Comparison of ENCODE assay signal across 20 cellular contexts in genomic region chr6:107637914-107638313, GRCh38.
DNase-seq lines count a peak whose midpoint lies in the region; ATAC-seq, FAIRE-seq and TF ChIP-seq lines count a peak whose summit lies in the region.
"Had no signal": no experiment of that assay in that cellular context is flagged by ENCODE, and none has a peak within 500 bp of the region (broad histone marks: within the 10 kb centered on the region; RNA-seq: fewer than 3 reads in every experiment).

No MANE protein-coding gene starts in this region.

- CTCF ChIA-PET in Panc1 (lab: Charles Lee), result no interaction called here

- peak; percentile 66 for FAIRE-seq in GM12892 (lab: Jason Lieb, UNC)
- FAIRE-seq: GM19239 had no signal

- no peaks in the 10 kb centered on the region for H3K36me3 ChIP-seq in Panc1 (ENCODE audit: control insufficient read depth, insufficient read depth, low read length)
- H3K36me3 ChIP-seq: BLaER1 had no signal

- intact Hi-C loops in Panc1 (cut with micrococcal nuclease; ENCODE audit: unreplicated experiment), result no loop called here

- H3K27me3 ChIP-seq in Panc1 (ENCODE audit: control insufficient read depth, insufficient read depth, low read length), result no peaks in the 10 kb centered on the region
- H3K27me3 ChIP-seq: BLaER1 had no signal

- peaks cover 14% of the 10 kb centered on the region for H3K27me3 Mint-ChIP-seq in memory B cell
- H3K27me3 Mint-ChIP-seq in stimulated activated naive B cell treated with anti-CD40 and anti-IgM and Interleukin-4, amounts not matched to agents 10 μg/mL and 1 μg/mL and 100 μg/mL, for 72 hours, result peaks cover 17 to 18% of the 10 kb centered on the region in 2 donors

- no peak overlapping the region for H3K4me3 ChIP-seq in Panc1 (ENCODE audit: low read depth in 2 of 2, low read length in 2 of 2)
- H3K4me3 ChIP-seq: BLaER1, GM23338 had no signal

- no peaks in the 10 kb centered on the region for H3K9me3 ChIP-seq in Panc1 (ENCODE audit: control insufficient read depth, insufficient read depth, low read depth, low read length)
- H3K9me3 ChIP-seq: Caco-2 had no signal

- peaks cover 11% of the 10 kb centered on the region; the same call in 1 of the 2 replicates for H3K4me1 ChIP-seq in Panc1 (ENCODE audit: control insufficient read depth, insufficient read depth, low read length)
- H3K4me1 ChIP-seq: Caco-2 had no signal

- DNase-seq in GM12892 (ENCODE audit: insufficient read length), result no peak
- DNase-seq in Panc1 (ENCODE audit: low read depth, low spot score), result no peak
- no peak for DNase-seq in memory B cell (ENCODE audit: low spot score in 2 of 2)
- DNase-seq in stimulated activated naive B cell treated with anti-CD40 and anti-IgM and Interleukin-4, amounts not matched to agents 10 μg/mL and 1 μg/mL and 100 μg/mL, for 72 hours, result no peak
- no peak for DNase-seq in glomerular visceral epithelial cell (ENCODE audit: extremely low spot score)
- no peak for DNase-seq in kidney tubule cell (ENCODE audit: low spot score)
- DNase-seq in DMS 273 (lab: John Stamatoyannopoulos, UW; ENCODE audit: unreplicated experiment), result no peak
- DNase-seq: Caco-2; CD4-positive, CD25-positive, alpha-beta regulatory T cell; CD8-positive, alpha-beta T cell; DMS 273 treated with DMSO at 0.1 percent for 48 hours; DMS79; EL; GDM1; H9 had no signal

- in situ Hi-C loops in Panc1 (cut with HindIII; ENCODE audit: low pct_unique_long_range_greater_than_20kb, low sequenced_read_pairs), result no loop called here

- no peak for TF ChIP-seq POLR2A in GM12892 (IDR thresholded peaks at IDR 0.05; ENCODE audit: low read depth, low read length)

- POLR2A ChIA-PET in Panc1 (lab: Charles Lee), result interaction anchor here (0.5 kb wide), 1 partner anchor 22 kb away, joined by 6 read pairs; no protein-coding TSS in a partner anchor

- peaks cover 30% of the 10 kb centered on the region for H3K4me1 Mint-ChIP-seq in memory B cell
- H3K4me1 Mint-ChIP-seq in stimulated activated naive B cell treated with anti-CD40 and anti-IgM and Interleukin-4, amounts not matched to agents 10 μg/mL and 1 μg/mL and 100 μg/mL, for 72 hours, result peaks cover 47 to 83% of the 10 kb centered on the region in 2 donors
- H3K4me1 Mint-ChIP-seq: H9 had no signal

- no peak overlapping the region for H3K27ac Mint-ChIP-seq in memory B cell
- H3K27ac Mint-ChIP-seq in stimulated activated naive B cell treated with anti-CD40 and anti-IgM and Interleukin-4, amounts not matched to agents 10 μg/mL and 1 μg/mL and 100 μg/mL, for 72 hours, result no peak overlapping the region
- H3K27ac Mint-ChIP-seq: CD4-positive, CD25-positive, alpha-beta regulatory T cell; CD8-positive, alpha-beta T cell; GM23338; H9 had no signal

- no peak for TF ChIP-seq CTCF in Panc1 (IDR thresholded peaks at IDR 0.05)

- TSS peak; percentile 22 for BruUV-seq in Panc1 (replicated peaks; lab: Mats Ljungman, UMichigan)

- H3K36me3 Mint-ChIP-seq in memory B cell, result no peaks in the 10 kb centered on the region
- H3K36me3 Mint-ChIP-seq in stimulated activated naive B cell treated with anti-CD40 and anti-IgM and Interleukin-4, amounts not matched to agents 10 μg/mL and 1 μg/mL and 100 μg/mL, for 72 hours, result peaks cover 3 to 11% of the 10 kb centered on the region in 2 donors
- H3K36me3 Mint-ChIP-seq: CD4-positive, CD25-positive, alpha-beta regulatory T cell; CD8-positive, alpha-beta T cell had no signal

- H3K4me3 Mint-ChIP-seq in memory B cell, result no peak overlapping the region
- no peak overlapping the region for H3K4me3 Mint-ChIP-seq in stimulated activated naive B cell treated with anti-CD40 and anti-IgM and Interleukin-4, amounts not matched to agents 10 μg/mL and 1 μg/mL and 100 μg/mL, for 72 hours
- H3K4me3 Mint-ChIP-seq: CD4-positive, CD25-positive, alpha-beta regulatory T cell; CD8-positive, alpha-beta T cell; GM23338; H9 had no signal

- ATAC-seq in Panc1 (no peak), memory B cell (ENCODE audit: low read depth) (peak; percentile 49)
- peak; percentile 47 to 55 for ATAC-seq in stimulated activated naive B cell treated with anti-CD40 and anti-IgM and Interleukin-4, amounts not matched to agents 10 μg/mL and 1 μg/mL and 100 μg/mL, for 72 hours (replicated peaks)
- ATAC-seq: CD8-positive, alpha-beta T cell; GM23338; HCT116 had no signal

- H3K9me3 Mint-ChIP-seq in memory B cell, result no peaks in the 10 kb centered on the region
- H3K9me3 Mint-ChIP-seq in stimulated activated naive B cell treated with anti-CD40 and anti-IgM and Interleukin-4, amounts not matched to agents 10 μg/mL and 1 μg/mL and 100 μg/mL, for 72 hours, result no peaks in the 10 kb centered on the region
- H3K9me3 Mint-ChIP-seq: CD8-positive, alpha-beta T cell; GM23338; H9 had no signal

- no peak overlapping the region for H3K27ac ChIP-seq in Panc1 (ENCODE audit: low read length)
- H3K27ac ChIP-seq: BLaER1, C4-2B had no signal
